1 cellular context compared by ENCODE assay signal in the genomic region with DNA sequence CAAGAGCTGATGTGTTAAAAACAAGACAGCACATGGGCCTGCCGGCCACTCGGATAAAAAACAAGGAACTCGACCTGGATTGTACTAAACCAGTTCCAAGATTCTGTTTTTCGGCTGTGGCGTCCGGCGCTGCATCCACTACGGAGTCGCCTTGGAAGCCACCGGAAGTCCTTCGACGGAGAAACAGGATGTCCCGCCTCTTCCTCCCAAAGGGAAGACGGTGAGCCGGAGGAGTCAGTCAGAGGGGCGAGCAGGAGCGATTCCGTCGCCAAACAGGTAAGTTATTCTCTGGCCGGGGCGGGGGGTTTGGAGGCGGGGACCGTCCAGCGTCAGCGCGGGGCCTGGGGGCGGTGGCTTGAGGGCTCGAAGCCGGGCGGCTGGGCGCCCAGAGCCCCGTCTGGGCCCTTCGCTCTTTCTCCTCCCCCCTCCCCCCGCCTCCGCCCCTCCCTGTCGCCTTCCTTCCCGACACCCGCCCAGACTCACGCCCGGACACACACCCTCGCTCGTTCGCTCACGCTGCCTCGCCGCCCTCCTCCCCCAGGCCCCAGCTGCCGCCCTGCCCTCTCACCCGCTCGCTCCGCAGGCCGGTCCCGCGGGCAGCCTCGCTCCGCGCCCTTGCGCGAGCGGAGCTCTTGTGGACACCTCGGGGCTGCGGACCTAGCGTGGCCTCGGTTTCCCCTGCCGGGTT.
TF ChIP-seq lines count a peak whose summit lies in the region.

A gene with protein sequence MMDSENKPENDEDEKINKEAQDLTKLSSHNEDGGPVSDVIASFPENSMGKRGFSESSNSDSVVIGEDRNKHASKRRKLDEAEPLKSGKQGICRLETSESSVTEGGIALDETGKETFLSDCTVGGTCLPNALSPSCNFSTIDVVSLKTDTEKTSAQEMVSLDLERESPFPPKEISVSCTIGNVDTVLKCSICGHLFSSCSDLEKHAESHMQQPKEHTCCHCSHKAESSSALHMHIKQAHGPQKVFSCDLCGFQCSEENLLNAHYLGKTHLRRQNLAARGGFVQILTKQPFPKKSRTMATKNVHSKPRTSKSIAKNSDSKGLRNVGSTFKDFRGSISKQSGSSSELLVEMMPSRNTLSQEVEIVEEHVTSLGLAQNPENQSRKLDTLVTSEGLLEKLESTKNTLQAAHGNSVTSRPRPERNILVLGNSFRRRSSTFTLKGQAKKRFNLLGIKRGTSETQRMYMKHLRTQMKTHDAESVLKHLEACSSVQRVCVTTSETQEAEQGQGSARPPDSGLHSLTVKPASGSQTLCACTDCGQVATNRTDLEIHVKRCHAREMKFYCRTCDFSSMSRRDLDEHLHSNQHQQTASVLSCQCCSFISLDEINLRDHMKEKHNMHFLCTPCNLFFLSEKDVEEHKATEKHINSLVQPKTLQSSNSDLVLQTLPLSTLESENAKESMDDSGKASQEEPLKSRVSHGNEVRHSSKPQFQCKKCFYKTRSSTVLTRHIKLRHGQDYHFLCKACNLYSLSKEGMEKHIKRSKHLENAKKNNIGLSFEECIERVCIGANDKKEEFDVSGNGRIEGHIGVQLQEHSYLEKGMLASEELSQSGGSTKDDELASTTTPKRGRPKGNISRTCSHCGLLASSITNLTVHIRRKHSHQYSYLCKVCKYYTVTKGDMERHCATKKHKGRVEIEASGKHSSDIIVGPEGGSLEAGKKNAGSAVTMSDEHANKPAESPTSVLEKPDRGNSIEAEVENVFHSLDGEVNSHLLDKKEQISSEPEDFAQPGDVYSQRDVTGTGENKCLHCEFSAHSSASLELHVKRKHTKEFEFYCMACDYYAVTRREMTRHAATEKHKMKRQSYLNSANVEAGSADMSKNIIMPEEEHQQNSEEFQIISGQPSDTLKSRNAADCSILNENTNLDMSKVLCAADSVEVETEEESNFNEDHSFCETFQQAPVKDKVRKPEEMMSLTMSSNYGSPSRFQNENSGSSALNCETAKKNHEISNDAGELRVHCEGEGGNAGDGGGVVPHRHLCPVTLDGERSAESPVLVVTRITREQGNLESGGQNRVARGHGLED (N-terminal part only) (plus strand): TSS at position 209 of the 688 bp plus-strand sequence. CDS start 33,150 bp downstream, outside the sequence.

TF ChIP-seq in SK-N-SH, 30 proteins besides CTCF, POLR2A, EP300 and RAD21 (continued from another document):
- TF ChIP-seq MEF2A (IDR thresholded peaks at IDR 0.05; ENCODE audit: borderline replicate concordance, low read depth) (no peak), FOXM1 (IDR thresholded peaks at IDR 0.05; ENCODE audit: low read depth) (no peak), EZH2phosphoT487 (IDR thresholded peaks at IDR 0.05; ENCODE audit: borderline replicate concordance, low read depth) (no peak), NFIC (IDR thresholded peaks at IDR 0.05; ENCODE audit: borderline replicate concordance) (no peak), FOSL2 (IDR thresholded peaks at IDR 0.05; ENCODE audit: borderline replicate concordance, low read depth) (no peak), TCF12 (IDR thresholded peaks at IDR 0.05) (no peak), TAF1 (IDR thresholded peaks at IDR 0.05; ENCODE audit: borderline replicate concordance, low read depth, low read length) (peak; percentile 67), RXRA (IDR thresholded peaks at IDR 0.05; ENCODE audit: borderline replicate concordance, low read depth) (no peak), GABPA (IDR thresholded peaks at IDR 0.05; ENCODE audit: low read depth) (peak; percentile 94), CHD2 (IDR thresholded peaks at IDR 0.05; ENCODE audit: low read length, partially characterized antibody) (no peak), TEAD4 (IDR thresholded peaks at IDR 0.05; ENCODE audit: borderline replicate concordance, insufficient read depth) (no peak)
- TF ChIP-seq, protein P1, sequence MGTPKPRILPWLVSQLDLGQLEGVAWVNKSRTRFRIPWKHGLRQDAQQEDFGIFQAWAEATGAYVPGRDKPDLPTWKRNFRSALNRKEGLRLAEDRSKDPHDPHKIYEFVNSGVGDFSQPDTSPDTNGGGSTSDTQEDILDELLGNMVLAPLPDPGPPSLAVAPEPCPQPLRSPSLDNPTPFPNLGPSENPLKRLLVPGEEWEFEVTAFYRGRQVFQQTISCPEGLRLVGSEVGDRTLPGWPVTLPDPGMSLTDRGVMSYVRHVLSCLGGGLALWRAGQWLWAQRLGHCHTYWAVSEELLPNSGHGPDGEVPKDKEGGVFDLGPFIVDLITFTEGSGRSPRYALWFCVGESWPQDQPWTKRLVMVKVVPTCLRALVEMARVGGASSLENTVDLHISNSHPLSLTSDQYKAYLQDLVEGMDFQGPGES (IDR thresholded peaks at IDR 0.05; ENCODE audit: low read depth, low read length), result no peak
- TF ChIP-seq, protein P2, sequence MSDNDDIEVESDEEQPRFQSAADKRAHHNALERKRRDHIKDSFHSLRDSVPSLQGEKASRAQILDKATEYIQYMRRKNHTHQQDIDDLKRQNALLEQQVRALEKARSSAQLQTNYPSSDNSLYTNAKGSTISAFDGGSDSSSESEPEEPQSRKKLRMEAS (IDR thresholded peaks at IDR 0.05; ENCODE audit: low read depth), result peak; percentile 61
- TF ChIP-seq, protein P3, sequence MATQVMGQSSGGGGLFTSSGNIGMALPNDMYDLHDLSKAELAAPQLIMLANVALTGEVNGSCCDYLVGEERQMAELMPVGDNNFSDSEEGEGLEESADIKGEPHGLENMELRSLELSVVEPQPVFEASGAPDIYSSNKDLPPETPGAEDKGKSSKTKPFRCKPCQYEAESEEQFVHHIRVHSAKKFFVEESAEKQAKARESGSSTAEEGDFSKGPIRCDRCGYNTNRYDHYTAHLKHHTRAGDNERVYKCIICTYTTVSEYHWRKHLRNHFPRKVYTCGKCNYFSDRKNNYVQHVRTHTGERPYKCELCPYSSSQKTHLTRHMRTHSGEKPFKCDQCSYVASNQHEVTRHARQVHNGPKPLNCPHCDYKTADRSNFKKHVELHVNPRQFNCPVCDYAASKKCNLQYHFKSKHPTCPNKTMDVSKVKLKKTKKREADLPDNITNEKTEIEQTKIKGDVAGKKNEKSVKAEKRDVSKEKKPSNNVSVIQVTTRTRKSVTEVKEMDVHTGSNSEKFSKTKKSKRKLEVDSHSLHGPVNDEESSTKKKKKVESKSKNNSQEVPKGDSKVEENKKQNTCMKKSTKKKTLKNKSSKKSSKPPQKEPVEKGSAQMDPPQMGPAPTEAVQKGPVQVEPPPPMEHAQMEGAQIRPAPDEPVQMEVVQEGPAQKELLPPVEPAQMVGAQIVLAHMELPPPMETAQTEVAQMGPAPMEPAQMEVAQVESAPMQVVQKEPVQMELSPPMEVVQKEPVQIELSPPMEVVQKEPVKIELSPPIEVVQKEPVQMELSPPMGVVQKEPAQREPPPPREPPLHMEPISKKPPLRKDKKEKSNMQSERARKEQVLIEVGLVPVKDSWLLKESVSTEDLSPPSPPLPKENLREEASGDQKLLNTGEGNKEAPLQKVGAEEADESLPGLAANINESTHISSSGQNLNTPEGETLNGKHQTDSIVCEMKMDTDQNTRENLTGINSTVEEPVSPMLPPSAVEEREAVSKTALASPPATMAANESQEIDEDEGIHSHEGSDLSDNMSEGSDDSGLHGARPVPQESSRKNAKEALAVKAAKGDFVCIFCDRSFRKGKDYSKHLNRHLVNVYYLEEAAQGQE (IDR thresholded peaks at IDR 0.05; ENCODE audit: low read depth, low read length), result no peak; the same call in 1 of the 2 replicates
- TF ChIP-seq, protein P4, sequence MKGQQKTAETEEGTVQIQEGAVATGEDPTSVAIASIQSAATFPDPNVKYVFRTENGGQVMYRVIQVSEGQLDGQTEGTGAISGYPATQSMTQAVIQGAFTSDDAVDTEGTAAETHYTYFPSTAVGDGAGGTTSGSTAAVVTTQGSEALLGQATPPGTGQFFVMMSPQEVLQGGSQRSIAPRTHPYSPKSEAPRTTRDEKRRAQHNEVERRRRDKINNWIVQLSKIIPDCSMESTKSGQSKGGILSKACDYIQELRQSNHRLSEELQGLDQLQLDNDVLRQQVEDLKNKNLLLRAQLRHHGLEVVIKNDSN (IDR thresholded peaks at IDR 0.05; ENCODE audit: borderline replicate concordance, low read depth), result no peak
